In the genomic region with DNA sequence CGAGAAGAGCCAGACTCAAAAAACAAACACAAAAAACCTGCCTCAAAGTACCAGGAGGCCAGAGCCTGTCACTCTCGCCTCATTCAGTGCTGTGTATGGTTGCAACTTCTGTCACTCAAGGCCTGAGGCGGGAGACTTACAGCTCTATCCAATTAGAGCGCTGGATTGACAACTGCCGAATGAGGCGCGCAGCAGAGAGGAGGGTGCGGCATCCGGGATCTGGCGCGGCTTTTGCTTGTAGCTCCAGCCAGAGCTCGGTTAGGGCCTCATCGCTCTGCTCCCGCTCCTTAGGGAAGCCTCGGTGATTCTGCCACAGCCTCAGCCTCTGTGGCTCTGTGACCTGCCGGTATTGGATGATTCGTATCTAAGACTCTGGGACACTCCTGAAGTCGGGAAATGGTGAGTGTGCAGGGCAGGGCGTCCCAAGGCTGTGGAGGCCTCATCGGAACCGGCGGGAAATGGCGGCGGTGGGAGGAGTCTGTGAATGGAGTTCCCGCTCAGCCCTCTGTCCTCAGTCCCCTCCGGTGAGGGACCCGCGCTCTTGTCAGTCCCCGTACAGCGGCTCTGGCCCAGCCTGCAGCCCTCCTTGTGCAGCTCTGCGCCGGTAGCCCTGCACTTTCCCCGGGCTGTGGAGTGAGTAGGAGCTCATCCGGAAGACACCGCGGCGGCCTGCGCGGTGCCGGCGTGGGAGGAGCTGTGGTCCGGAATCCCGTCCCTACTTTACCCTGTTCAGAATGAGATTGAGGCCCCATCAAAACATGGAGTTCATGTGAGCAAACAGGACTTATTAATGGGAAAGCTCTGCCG, we compare ENCODE assay signal across 8 cellular contexts. TPM values are rescaled to one million over a fixed set of nuclear protein-coding genes. Genes with fewer than 3 reads are reported as not detected.
A peak's percentile ranks its signal among the peaks of the same experiment; 100 is the strongest.
DNase-seq lines count a peak whose midpoint lies in the region; ATAC-seq and TF ChIP-seq lines count a peak whose summit lies in the region.

A gene (plus strand): TSS at position 227 of the 807 bp plus-strand sequence. CDS start 170 bp downstream, at position 397.

- H3K4me3 ChIP-seq in GM08714 (ENCODE audit: low read length) (peak within 1 kb of the TSS; percentile 63; the same call in 1 of the 2 replicates), left ventricle myocardium inferior (peak within 1 kb of the TSS; percentile 83), prostate gland (peak within 1 kb of the TSS; percentile 58 to 65), urinary bladder (ENCODE audit: low read depth, low read length) (peak within 1 kb of the TSS; percentile 74)

- H3K27me3 ChIP-seq in left ventricle myocardium inferior (ENCODE audit: low read depth): no peaks in the 10 kb centered on the region
- no peaks in the 10 kb centered on the region for H3K27me3 ChIP-seq in prostate gland (replicated peaks; ENCODE audit: insufficient read depth)

- 4% methylated on average over 44 of the region's 44 CpGs for WGBS in prostate gland
- WGBS in urinary bladder: under 1% methylated on average over 44 of the region's 44 CpGs

- H3K36me3 ChIP-seq in left ventricle myocardium inferior: peaks cover 27% of the 10 kb centered on the region
- peaks cover 0 to 12% of the 10 kb centered on the region in 2 donors for H3K36me3 ChIP-seq in prostate gland
- no peaks in the 10 kb centered on the region for H3K36me3 ChIP-seq in urinary bladder (ENCODE audit: insufficient read depth)

- peaks cover 28% of the 10 kb centered on the region for H3K4me1 ChIP-seq in left ventricle myocardium inferior
- peaks cover 3% of the 10 kb centered on the region for H3K4me1 ChIP-seq in prostate gland (replicated peaks)
- H3K4me1 ChIP-seq in urinary bladder (ENCODE audit: insufficient read depth): peaks cover 2% of the 10 kb centered on the region

- ATAC-seq in HG02571 (IDR thresholded peaks at IDR 0.05; ENCODE audit: unreplicated experiment): peak; percentile 99

- H3K9me3 ChIP-seq in left ventricle myocardium inferior (replicated peaks) (peaks cover 23% of the 10 kb centered on the region), prostate gland (no peaks in the 10 kb centered on the region)

- TF ChIP-seq CTCF in left ventricle myocardium inferior (IDR thresholded peaks at IDR 0.05; ENCODE audit: borderline replicate concordance) (no peak), prostate gland (IDR thresholded peaks at IDR 0.05) (no peak)

- intact Hi-C loops in T-helper 1 cell treated with Interleukin-12 subunit alpha and Interleukin-12 subunit beta and Interleukin-4 antibody, amounts not matched to agents 30 ng/mL and 1 ng/mL, for 36 hours (cut with micrococcal nuclease): loop anchor here (5.0 kb wide), 5 partner anchors 118 to 658 kb away; a partner anchor contains a TSS
- intact Hi-C loops in left ventricle myocardium inferior (cut with micrococcal nuclease) (no loop called here), prostate gland (cut with DNase I) (loop anchor here (5.0 kb wide), 1 partner anchor 88 kb away; no protein-coding TSS in a partner anchor)

- peak; percentile 97 for DNase-seq in NCI-H1092 (lab: John Stamatoyannopoulos, UW)
- peak; percentile 47 to 97 (median 92) for DNase-seq in amygdala (lab: John Stamatoyannopoulos, UW)
- peak; percentile 93 for DNase-seq in left ventricle myocardium inferior
- peak; percentile 95 for DNase-seq in prostate gland (ENCODE audit: low spot score)

- TF ChIP-seq POLR2A in prostate gland (IDR thresholded peaks at IDR 0.05): peak; percentile 79

- H3K27ac ChIP-seq in left ventricle myocardium inferior (replicated peaks) (peak within 1 kb of the TSS; percentile 95), prostate gland (peak within 1 kb of the TSS; percentile 85 to 90), urinary bladder (ENCODE audit: low read depth) (peak within 1 kb of the TSS; percentile 92)

RNA-seq across cellular contexts. Expression of the gene that starts here (rescaled TPM):
- total RNA-seq in T-helper 1 cell treated with Interleukin-12 subunit alpha and Interleukin-12 subunit beta and Interleukin-4 antibody, amounts not matched to agents 30 ng/mL and 1 ng/mL, for 36 hours: 11.1 and 11.3 TPM in 2 replicates
- total RNA-seq in left ventricle myocardium inferior (5.9 TPM), prostate gland (10 to 100 TPM; 13.0 to 13.7 TPM), urinary bladder (34.3 TPM)
- 2.6 TPM for polyA plus RNA-seq in urinary bladder

Comparison
In these comparisons a context has a peak if more than half of its experiments do, and no peak if none do; other contexts are left out.
1. Peak in every context shown above with its lines: DNase-seq, ATAC-seq, H3K4me3 ChIP-seq and H3K27ac ChIP-seq.